Comparison of ENCODE assay signal across 1 cellular context in the genomic region with DNA sequence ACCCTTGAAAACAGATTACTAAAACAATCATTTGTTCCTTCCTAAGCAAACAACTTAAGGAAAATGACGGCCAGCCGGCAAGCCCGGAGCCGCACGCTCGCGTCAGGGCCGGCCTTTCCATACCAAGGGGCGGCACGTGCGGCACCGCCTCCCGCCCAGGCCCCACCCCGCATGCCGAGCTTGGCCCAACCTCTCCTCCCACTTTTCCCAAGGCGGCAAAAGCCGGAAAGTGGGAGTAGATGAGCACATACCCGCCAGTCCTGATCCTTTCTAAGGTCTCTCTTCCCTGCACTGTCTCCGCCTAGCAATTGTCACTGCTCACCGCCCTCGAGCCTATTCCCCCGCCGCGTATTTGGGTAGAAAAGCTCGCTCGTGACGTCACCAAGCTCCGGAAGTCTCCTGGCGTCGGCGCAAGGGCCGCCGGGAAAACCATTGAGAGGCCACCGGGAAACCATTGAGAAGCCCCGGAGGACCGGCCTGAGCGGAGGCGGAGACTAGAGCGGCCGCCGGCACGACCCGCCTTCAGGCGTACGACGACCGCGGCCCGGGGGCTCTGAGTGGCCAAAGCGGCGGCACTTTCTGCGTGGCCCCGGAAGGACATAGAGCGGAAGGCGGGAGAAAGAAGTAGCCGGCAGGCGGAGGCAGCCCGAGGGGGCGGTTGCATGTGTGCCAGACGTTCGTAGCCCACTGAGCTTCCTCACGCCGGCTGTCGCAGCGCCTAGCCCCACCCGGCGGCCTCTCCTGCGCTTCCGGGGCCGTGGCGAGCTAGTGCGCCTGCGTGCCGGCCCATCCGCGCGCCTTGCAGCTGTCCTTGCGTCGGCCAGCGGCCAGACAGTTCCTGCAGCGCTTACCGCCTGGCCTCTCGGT.
TF ChIP-seq lines count a peak whose summit lies in the region.

A gene with protein sequence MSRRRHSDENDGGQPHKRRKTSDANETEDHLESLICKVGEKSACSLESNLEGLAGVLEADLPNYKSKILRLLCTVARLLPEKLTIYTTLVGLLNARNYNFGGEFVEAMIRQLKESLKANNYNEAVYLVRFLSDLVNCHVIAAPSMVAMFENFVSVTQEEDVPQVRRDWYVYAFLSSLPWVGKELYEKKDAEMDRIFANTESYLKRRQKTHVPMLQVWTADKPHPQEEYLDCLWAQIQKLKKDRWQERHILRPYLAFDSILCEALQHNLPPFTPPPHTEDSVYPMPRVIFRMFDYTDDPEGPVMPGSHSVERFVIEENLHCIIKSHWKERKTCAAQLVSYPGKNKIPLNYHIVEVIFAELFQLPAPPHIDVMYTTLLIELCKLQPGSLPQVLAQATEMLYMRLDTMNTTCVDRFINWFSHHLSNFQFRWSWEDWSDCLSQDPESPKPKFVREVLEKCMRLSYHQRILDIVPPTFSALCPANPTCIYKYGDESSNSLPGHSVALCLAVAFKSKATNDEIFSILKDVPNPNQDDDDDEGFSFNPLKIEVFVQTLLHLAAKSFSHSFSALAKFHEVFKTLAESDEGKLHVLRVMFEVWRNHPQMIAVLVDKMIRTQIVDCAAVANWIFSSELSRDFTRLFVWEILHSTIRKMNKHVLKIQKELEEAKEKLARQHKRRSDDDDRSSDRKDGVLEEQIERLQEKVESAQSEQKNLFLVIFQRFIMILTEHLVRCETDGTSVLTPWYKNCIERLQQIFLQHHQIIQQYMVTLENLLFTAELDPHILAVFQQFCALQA (plus strand): TSS at position 830 of the 867 bp plus-strand sequence. CDS start 61 bp downstream, outside the sequence.
A gene (minus strand): TSS at position 377 of the 867 bp plus-strand sequence. CDS start 5,806 bp downstream, outside the sequence.

TF ChIP-seq in K562, 482 proteins besides CTCF, POLR2A, EP300 and RAD21 (continued from another document and continues in another):
- TF ChIP-seq, protein P1, sequence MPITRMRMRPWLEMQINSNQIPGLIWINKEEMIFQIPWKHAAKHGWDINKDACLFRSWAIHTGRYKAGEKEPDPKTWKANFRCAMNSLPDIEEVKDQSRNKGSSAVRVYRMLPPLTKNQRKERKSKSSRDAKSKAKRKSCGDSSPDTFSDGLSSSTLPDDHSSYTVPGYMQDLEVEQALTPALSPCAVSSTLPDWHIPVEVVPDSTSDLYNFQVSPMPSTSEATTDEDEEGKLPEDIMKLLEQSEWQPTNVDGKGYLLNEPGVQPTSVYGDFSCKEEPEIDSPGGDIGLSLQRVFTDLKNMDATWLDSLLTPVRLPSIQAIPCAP (CRISPR knock-in tag; IDR thresholded peaks at IDR 0.05; ENCODE audit: borderline replicate concordance), result peak; percentile 84; the same call in 1 of the 2 replicates
- peak; percentile 3; the same call in 1 of the 2 replicates for TF ChIP-seq STAT5A (IDR thresholded peaks at IDR 0.05; ENCODE audit: borderline replicate concordance, low read length)
- TF ChIP-seq, protein P2, sequence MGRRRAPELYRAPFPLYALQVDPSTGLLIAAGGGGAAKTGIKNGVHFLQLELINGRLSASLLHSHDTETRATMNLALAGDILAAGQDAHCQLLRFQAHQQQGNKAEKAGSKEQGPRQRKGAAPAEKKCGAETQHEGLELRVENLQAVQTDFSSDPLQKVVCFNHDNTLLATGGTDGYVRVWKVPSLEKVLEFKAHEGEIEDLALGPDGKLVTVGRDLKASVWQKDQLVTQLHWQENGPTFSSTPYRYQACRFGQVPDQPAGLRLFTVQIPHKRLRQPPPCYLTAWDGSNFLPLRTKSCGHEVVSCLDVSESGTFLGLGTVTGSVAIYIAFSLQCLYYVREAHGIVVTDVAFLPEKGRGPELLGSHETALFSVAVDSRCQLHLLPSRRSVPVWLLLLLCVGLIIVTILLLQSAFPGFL (CRISPR knock-in tag; IDR thresholded peaks at IDR 0.05), result no peak
- TF ChIP-seq KLF13 (tag; IDR thresholded peaks at IDR 0.05; ENCODE audit: borderline replicate concordance, low read depth), result peak; percentile 38; the same call in 1 of the 2 replicates
- TF ChIP-seq, protein P3, sequence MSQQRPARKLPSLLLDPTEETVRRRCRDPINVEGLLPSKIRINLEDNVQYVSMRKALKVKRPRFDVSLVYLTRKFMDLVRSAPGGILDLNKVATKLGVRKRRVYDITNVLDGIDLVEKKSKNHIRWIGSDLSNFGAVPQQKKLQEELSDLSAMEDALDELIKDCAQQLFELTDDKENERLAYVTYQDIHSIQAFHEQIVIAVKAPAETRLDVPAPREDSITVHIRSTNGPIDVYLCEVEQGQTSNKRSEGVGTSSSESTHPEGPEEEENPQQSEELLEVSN (IDR thresholded peaks at IDR 0.05; ENCODE audit: borderline replicate concordance in 1 of 2, extremely low read depth in 1 of 2, insufficient read depth in 1 of 2, insufficient read length in 1 of 2, low read depth in 1 of 2, low read length in 1 of 2, poor library complexity in 1 of 2, severe bottlenecking in 1 of 2), result peak; percentile 89 to 96
- no peak for TF ChIP-seq CHD4 (IDR thresholded peaks at IDR 0.05; ENCODE audit: insufficient read depth, insufficient replicate concordance, low read depth, low read length, poor library complexity, severe bottlenecking)
- TF ChIP-seq KLF1 (tag; IDR thresholded peaks at IDR 0.05), result 0 out of 2 replicates have a peak, but pooled peaks have one; percentile 59
- no peak for TF ChIP-seq HDAC6 (IDR thresholded peaks at IDR 0.05; ENCODE audit: low read depth, low read length)
- TF ChIP-seq ARNT (IDR thresholded peaks at IDR 0.05), result no peak
- TF ChIP-seq, protein P4, sequence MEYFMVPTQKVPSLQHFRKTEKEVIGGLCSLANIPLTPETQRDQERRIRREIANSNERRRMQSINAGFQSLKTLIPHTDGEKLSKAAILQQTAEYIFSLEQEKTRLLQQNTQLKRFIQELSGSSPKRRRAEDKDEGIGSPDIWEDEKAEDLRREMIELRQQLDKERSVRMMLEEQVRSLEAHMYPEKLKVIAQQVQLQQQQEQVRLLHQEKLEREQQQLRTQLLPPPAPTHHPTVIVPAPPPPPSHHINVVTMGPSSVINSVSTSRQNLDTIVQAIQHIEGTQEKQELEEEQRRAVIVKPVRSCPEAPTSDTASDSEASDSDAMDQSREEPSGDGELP (CRISPR knock-in tag; IDR thresholded peaks at IDR 0.05; ENCODE audit: borderline replicate concordance), result peak; percentile 95
- 0 out of 2 replicates have a peak, but pooled peaks have one; percentile 31 for TF ChIP-seq BRD4 (IDR thresholded peaks at IDR 0.05)
- peak; percentile 81 for TF ChIP-seq CTBP1 (IDR thresholded peaks at IDR 0.05; ENCODE audit: borderline replicate concordance)
- no peak for TF ChIP-seq PHTF2 (CRISPR knock-in tag; IDR thresholded peaks at IDR 0.05)
- TF ChIP-seq SMARCA5 (IDR thresholded peaks at IDR 0.05), result no peak
- TF ChIP-seq, protein P5, sequence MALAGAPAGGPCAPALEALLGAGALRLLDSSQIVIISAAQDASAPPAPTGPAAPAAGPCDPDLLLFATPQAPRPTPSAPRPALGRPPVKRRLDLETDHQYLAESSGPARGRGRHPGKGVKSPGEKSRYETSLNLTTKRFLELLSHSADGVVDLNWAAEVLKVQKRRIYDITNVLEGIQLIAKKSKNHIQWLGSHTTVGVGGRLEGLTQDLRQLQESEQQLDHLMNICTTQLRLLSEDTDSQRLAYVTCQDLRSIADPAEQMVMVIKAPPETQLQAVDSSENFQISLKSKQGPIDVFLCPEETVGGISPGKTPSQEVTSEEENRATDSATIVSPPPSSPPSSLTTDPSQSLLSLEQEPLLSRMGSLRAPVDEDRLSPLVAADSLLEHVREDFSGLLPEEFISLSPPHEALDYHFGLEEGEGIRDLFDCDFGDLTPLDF (CRISPR knock-in tag; IDR thresholded peaks at IDR 0.05), result peak; percentile 54; the same call in 1 of the 2 replicates
- 0 out of 2 replicates have a peak, but pooled peaks have one; percentile 73 for TF ChIP-seq RBM34 (IDR thresholded peaks at IDR 0.05; ENCODE audit: borderline replicate concordance, insufficient read depth, low read length)
- TF ChIP-seq SAFB2 (IDR thresholded peaks at IDR 0.05; ENCODE audit: borderline replicate concordance, low read depth, low read length, severe bottlenecking), result no peak
- no peak; the same call in 1 of the 2 replicates for TF ChIP-seq RNF2 (IDR thresholded peaks at IDR 0.05)
- TF ChIP-seq, protein P6, sequence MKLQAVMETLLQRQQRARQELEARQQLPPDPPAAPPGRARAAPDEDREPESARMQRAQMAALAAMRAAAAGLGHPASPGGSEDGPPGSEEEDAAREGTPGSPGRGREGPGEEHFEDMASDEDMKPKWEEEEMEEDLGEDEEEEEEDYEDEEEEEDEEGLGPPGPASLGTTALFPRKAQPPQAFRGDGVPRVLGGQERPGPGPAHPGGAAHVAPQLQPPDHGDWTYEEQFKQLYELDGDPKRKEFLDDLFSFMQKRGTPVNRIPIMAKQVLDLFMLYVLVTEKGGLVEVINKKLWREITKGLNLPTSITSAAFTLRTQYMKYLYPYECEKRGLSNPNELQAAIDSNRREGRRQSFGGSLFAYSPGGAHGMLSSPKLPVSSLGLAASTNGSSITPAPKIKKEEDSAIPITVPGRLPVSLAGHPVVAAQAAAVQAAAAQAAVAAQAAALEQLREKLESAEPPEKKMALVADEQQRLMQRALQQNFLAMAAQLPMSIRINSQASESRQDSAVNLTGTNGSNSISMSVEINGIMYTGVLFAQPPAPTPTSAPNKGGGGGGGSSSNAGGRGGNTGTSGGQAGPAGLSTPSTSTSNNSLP (IDR thresholded peaks at IDR 0.05; ENCODE audit: borderline replicate concordance, low read depth, low read length), result 0 out of 2 replicates have a peak, but pooled peaks have one; percentile 3
- TF ChIP-seq POLR2G (IDR thresholded peaks at IDR 0.05; ENCODE audit: low read depth, low read length), result peak; percentile 93
- TF ChIP-seq, protein P7, sequence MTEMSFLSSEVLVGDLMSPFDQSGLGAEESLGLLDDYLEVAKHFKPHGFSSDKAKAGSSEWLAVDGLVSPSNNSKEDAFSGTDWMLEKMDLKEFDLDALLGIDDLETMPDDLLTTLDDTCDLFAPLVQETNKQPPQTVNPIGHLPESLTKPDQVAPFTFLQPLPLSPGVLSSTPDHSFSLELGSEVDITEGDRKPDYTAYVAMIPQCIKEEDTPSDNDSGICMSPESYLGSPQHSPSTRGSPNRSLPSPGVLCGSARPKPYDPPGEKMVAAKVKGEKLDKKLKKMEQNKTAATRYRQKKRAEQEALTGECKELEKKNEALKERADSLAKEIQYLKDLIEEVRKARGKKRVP (CRISPR knock-in tag; IDR thresholded peaks at IDR 0.05), result peak; percentile 7; the same call in 1 of the 2 replicates
- peak; percentile 43 for TF ChIP-seq HDAC3 (IDR thresholded peaks at IDR 0.05; ENCODE audit: borderline replicate concordance, partially characterized antibody)
- 0 out of 2 replicates have a peak, but pooled peaks have one; percentile 23 for TF ChIP-seq SPI1 (IDR thresholded peaks at IDR 0.05; ENCODE audit: borderline replicate concordance, low read depth, low read length)
- TF ChIP-seq, protein P8, sequence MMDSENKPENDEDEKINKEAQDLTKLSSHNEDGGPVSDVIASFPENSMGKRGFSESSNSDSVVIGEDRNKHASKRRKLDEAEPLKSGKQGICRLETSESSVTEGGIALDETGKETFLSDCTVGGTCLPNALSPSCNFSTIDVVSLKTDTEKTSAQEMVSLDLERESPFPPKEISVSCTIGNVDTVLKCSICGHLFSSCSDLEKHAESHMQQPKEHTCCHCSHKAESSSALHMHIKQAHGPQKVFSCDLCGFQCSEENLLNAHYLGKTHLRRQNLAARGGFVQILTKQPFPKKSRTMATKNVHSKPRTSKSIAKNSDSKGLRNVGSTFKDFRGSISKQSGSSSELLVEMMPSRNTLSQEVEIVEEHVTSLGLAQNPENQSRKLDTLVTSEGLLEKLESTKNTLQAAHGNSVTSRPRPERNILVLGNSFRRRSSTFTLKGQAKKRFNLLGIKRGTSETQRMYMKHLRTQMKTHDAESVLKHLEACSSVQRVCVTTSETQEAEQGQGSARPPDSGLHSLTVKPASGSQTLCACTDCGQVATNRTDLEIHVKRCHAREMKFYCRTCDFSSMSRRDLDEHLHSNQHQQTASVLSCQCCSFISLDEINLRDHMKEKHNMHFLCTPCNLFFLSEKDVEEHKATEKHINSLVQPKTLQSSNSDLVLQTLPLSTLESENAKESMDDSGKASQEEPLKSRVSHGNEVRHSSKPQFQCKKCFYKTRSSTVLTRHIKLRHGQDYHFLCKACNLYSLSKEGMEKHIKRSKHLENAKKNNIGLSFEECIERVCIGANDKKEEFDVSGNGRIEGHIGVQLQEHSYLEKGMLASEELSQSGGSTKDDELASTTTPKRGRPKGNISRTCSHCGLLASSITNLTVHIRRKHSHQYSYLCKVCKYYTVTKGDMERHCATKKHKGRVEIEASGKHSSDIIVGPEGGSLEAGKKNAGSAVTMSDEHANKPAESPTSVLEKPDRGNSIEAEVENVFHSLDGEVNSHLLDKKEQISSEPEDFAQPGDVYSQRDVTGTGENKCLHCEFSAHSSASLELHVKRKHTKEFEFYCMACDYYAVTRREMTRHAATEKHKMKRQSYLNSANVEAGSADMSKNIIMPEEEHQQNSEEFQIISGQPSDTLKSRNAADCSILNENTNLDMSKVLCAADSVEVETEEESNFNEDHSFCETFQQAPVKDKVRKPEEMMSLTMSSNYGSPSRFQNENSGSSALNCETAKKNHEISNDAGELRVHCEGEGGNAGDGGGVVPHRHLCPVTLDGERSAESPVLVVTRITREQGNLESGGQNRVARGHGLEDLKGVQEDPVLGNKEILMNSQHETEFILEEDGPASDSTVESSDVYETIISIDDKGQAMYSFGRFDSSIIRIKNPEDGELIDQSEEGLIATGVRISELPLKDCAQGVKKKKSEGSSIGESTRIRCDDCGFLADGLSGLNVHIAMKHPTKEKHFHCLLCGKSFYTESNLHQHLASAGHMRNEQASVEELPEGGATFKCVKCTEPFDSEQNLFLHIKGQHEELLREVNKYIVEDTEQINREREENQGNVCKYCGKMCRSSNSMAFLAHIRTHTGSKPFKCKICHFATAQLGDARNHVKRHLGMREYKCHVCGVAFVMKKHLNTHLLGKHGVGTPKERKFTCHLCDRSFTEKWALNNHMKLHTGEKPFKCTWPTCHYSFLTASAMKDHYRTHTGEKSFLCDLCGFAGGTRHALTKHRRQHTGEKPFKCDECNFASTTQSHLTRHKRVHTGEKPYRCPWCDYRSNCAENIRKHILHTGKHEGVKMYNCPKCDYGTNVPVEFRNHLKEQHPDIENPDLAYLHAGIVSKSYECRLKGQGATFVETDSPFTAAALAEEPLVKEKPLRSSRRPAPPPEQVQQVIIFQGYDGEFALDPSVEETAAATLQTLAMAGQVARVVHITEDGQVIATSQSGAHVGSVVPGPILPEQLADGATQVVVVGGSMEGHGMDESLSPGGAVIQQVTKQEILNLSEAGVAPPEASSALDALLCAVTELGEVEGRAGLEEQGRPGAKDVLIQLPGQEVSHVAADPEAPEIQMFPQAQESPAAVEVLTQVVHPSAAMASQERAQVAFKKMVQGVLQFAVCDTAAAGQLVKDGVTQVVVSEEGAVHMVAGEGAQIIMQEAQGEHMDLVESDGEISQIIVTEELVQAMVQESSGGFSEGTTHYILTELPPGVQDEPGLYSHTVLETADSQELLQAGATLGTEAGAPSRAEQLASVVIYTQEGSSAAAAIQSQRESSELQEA (IDR thresholded peaks at IDR 0.05; ENCODE audit: low read depth), result no peak
- TF ChIP-seq ILF3 (IDR thresholded peaks at IDR 0.05; ENCODE audit: borderline replicate concordance), result no peak
- no peak for TF ChIP-seq STAT5B (CRISPR knock-in tag; IDR thresholded peaks at IDR 0.05)
- TF ChIP-seq, protein P9, sequence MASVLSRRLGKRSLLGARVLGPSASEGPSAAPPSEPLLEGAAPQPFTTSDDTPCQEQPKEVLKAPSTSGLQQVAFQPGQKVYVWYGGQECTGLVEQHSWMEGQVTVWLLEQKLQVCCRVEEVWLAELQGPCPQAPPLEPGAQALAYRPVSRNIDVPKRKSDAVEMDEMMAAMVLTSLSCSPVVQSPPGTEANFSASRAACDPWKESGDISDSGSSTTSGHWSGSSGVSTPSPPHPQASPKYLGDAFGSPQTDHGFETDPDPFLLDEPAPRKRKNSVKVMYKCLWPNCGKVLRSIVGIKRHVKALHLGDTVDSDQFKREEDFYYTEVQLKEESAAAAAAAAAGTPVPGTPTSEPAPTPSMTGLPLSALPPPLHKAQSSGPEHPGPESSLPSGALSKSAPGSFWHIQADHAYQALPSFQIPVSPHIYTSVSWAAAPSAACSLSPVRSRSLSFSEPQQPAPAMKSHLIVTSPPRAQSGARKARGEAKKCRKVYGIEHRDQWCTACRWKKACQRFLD (CRISPR knock-in tag; IDR thresholded peaks at IDR 0.05), result peak; percentile 83; the same call in 1 of the 2 replicates
- TF ChIP-seq EZH2 (IDR thresholded peaks at IDR 0.05; ENCODE audit: borderline replicate concordance, low read depth, low read length), result no peak
- no peak for TF ChIP-seq ZNF124 (CRISPR knock-in tag; IDR thresholded peaks at IDR 0.05)
